In genomic region chr15:52234596-52235541, GRCh38 we compare ENCODE assay signal across 10 cellular contexts. TPM values are rescaled to one million over a fixed set of nuclear protein-coding genes. Genes with fewer than 3 reads are reported as not detected.
DNase-seq lines count a peak whose midpoint lies in the region; ATAC-seq and TF ChIP-seq lines count a peak whose summit lies in the region.
"Had no signal": no experiment of that assay in that cellular context is flagged by ENCODE, and none has a peak within 500 bp of the region (broad histone marks: within the 10 kb centered on the region; RNA-seq: fewer than 3 reads in every experiment).

No MANE protein-coding gene starts in this region.

- DNase-seq in activated gamma-delta T cell treated with Interleukin-2 at 50 U/mL for 16 hours, result peak; percentile 37
- DNase-seq in activated gamma-delta T cell (lab: John Stamatoyannopoulos, UW), result no peak
- peak; percentile 69 for DNase-seq in activated naive CD4-positive, alpha-beta T cell treated with anti-CD3 and anti-CD28 coated beads for 36 hours
- DNase-seq in omental fat pad (ENCODE audit: low spot score), result no peak
- DNase-seq in smooth muscle cell (lab: John Stamatoyannopoulos, UW; ENCODE audit: unreplicated experiment), result no peak
- DNase-seq in DMS79 treated with DMSO at 0.1 percent for 48 hours (lab: John Stamatoyannopoulos, UW), result no peak
- DNase-seq: esophagus squamous epithelium had no signal

- H3K36me3 ChIP-seq in thymus (ENCODE audit: control insufficient read depth, insufficient read depth) (no peaks in the 10 kb centered on the region), smooth muscle cell (ENCODE audit: low read depth) (no peaks in the 10 kb centered on the region)

- ATAC-seq in HG03432 (IDR thresholded peaks at IDR 0.05; ENCODE audit: unreplicated experiment) (peak; percentile 36), omental fat pad (ENCODE audit: low FRiP score) (no peak)

- H3K4me3 ChIP-seq in thymus (ENCODE audit: low read length) (no peak overlapping the region), smooth muscle cell (no peak overlapping the region)
- H3K4me3 ChIP-seq: A549, esophagus squamous epithelium had no signal

- H2AFZ ChIP-seq in smooth muscle cell (ENCODE audit: low read depth), result no peak overlapping the region

- H3F3A ChIP-seq in smooth muscle cell (ENCODE audit: low read depth), result peaks cover 5% of the 10 kb centered on the region

- no peaks in the 10 kb centered on the region for H3K36me3 Mint-ChIP-seq in activated naive CD4-positive, alpha-beta T cell treated with anti-CD3 and anti-CD28 coated beads for 36 hours (ENCODE audit: low read depth)

- intact Hi-C loops in activated naive CD4-positive, alpha-beta T cell treated with anti-CD3 and anti-CD28 coated beads for 36 hours (cut with micrococcal nuclease), result loop anchor here (2.0 kb wide), 1 partner anchor 28 kb away; no protein-coding TSS in a partner anchor

- peaks cover 43% of the 10 kb centered on the region for H3K4me1 Mint-ChIP-seq in activated naive CD4-positive, alpha-beta T cell treated with anti-CD3 and anti-CD28 coated beads for 36 hours (ENCODE audit: low read depth)

- peak overlapping the region; percentile 79 for H3K27ac Mint-ChIP-seq in activated naive CD4-positive, alpha-beta T cell treated with anti-CD3 and anti-CD28 coated beads for 36 hours

- H3K27me3 ChIP-seq in thymus (ENCODE audit: control insufficient read depth, insufficient read depth) (no peaks in the 10 kb centered on the region), smooth muscle cell (ENCODE audit: low read depth) (no peaks in the 10 kb centered on the region)
- H3K27me3 ChIP-seq: esophagus squamous epithelium had no signal

- H3K27ac ChIP-seq in thymus (ENCODE audit: low read depth) (peak overlapping the region; percentile 9), smooth muscle cell (ENCODE audit: low read depth) (no peak overlapping the region)
- H3K27ac ChIP-seq: A549, esophagus squamous epithelium had no signal

- no peaks in the 10 kb centered on the region for H4K20me1 ChIP-seq in smooth muscle cell (ENCODE audit: low read depth)

- H3K4me1 ChIP-seq in thymus (ENCODE audit: control insufficient read depth, insufficient read depth, low read length) (peaks cover 14% of the 10 kb centered on the region), smooth muscle cell (ENCODE audit: low read depth) (peaks cover 5% of the 10 kb centered on the region)
- H3K4me1 ChIP-seq: A549, esophagus squamous epithelium had no signal

- H3K9ac ChIP-seq in smooth muscle cell (ENCODE audit: low read depth), result no peak overlapping the region

- H3K27me3 Mint-ChIP-seq in activated naive CD4-positive, alpha-beta T cell treated with anti-CD3 and anti-CD28 coated beads for 36 hours (ENCODE audit: low read depth), result no peaks in the 10 kb centered on the region

- H3K9me3 ChIP-seq in thymus (ENCODE audit: control insufficient read depth), result no peaks in the 10 kb centered on the region
- no peaks in the 10 kb centered on the region for H3K9me3 ChIP-seq in smooth muscle cell (replicated peaks; ENCODE audit: low read depth)
- H3K9me3 ChIP-seq: A549, esophagus squamous epithelium had no signal

- CTCF ChIA-PET in activated naive CD4-positive, alpha-beta T cell treated with anti-CD3 and anti-CD28 coated beads for 36 hours (lab: Charles Lee), result interaction anchor here (1.0 to 1.7 kb wide), 8 partner anchors 7 to 334 kb away, joined by 3 to 10 read pairs (median 4); no protein-coding TSS in a partner anchor

- no peak overlapping the region for H3K4me2 ChIP-seq in smooth muscle cell
- H3K4me2 ChIP-seq: A549 had no signal

- no peaks in the 10 kb centered on the region for H3K79me2 ChIP-seq in smooth muscle cell (ENCODE audit: low read depth)

- no peaks in the 10 kb centered on the region for H3K9me3 Mint-ChIP-seq in activated naive CD4-positive, alpha-beta T cell treated with anti-CD3 and anti-CD28 coated beads for 36 hours

- WGBS in thymus, result 42% methylated on average over 17 of the region's 17 CpGs
- 60% methylated on average over 17 of the region's 17 CpGs for WGBS in smooth muscle cell (ENCODE audit: low lambda C conversion rate)

- TF ChIP-seq CTCF in omental fat pad (IDR thresholded peaks at IDR 0.05) (no peak), smooth muscle cell (IDR thresholded peaks at IDR 0.05; ENCODE audit: borderline replicate concordance, insufficient read depth, poor library complexity, severe bottlenecking) (no peak)

- H3K4me3 Mint-ChIP-seq in activated naive CD4-positive, alpha-beta T cell treated with anti-CD3 and anti-CD28 coated beads for 36 hours, result peak overlapping the region; percentile 24

RNA-seq across cellular contexts. Expression of gene GNB5, which starts 43.7 kb away (rescaled TPM):
- total RNA-seq in activated naive CD4-positive, alpha-beta T cell treated with anti-CD3 and anti-CD28 coated beads for 36 hours, result 10 to 100 TPM; 23.2 to 23.6 TPM
- polyA plus RNA-seq in thymus (20.5 TPM), smooth muscle cell (22.7 and 25.1 TPM in 2 replicates)
- total RNA-seq in omental fat pad (10 to 100 TPM; 17.2 to 27.1 (median 19.3) TPM), smooth muscle cell (14.0 and 20.7 TPM in 2 replicates)

Comparison
In these comparisons a context has a peak if more than half of its experiments do, and no peak if none do; other contexts are left out.
1. DNase-seq: peak in activated gamma-delta T cell treated with Interleukin-2 at 50 U/mL for 16 hours (single experiment) and activated naive CD4-positive, alpha-beta T cell treated with anti-CD3 and anti-CD28 coated beads for 36 hours (single experiment); none in activated gamma-delta T cell (single experiment), omental fat pad (single experiment), smooth muscle cell (single experiment) and DMS79 treated with DMSO at 0.1 percent for 48 hours (single experiment).